Comparison of ENCODE assay signal across 1 cellular context in the genomic region with DNA sequence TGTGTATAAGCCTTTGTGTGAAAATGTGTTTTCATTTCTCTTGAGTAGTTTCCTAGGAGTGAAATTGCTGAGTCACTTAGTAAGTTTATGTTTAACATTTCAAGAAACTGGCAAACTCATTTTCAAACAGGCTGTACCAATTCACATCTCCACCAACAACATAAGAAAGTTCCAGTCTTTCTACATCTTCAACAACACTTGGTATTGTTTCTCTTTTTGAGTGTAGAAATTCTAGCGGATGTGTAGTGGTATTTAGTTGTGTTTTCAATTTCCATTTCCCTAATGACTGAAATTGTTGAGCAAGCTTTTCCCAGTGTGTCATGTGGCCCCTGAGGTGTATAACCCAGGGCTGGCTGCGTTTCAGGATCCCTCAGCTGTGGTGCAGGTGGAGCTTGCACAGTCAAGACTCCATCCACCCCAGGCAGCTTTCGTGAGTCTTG.
TF ChIP-seq lines count a peak whose summit lies in the region.

No MANE protein-coding gene starts in this region.

TF ChIP-seq in K562, 482 proteins besides CTCF, POLR2A, EP300 and RAD21 (continued from another document and continues in another):
- TF ChIP-seq, protein P1, sequence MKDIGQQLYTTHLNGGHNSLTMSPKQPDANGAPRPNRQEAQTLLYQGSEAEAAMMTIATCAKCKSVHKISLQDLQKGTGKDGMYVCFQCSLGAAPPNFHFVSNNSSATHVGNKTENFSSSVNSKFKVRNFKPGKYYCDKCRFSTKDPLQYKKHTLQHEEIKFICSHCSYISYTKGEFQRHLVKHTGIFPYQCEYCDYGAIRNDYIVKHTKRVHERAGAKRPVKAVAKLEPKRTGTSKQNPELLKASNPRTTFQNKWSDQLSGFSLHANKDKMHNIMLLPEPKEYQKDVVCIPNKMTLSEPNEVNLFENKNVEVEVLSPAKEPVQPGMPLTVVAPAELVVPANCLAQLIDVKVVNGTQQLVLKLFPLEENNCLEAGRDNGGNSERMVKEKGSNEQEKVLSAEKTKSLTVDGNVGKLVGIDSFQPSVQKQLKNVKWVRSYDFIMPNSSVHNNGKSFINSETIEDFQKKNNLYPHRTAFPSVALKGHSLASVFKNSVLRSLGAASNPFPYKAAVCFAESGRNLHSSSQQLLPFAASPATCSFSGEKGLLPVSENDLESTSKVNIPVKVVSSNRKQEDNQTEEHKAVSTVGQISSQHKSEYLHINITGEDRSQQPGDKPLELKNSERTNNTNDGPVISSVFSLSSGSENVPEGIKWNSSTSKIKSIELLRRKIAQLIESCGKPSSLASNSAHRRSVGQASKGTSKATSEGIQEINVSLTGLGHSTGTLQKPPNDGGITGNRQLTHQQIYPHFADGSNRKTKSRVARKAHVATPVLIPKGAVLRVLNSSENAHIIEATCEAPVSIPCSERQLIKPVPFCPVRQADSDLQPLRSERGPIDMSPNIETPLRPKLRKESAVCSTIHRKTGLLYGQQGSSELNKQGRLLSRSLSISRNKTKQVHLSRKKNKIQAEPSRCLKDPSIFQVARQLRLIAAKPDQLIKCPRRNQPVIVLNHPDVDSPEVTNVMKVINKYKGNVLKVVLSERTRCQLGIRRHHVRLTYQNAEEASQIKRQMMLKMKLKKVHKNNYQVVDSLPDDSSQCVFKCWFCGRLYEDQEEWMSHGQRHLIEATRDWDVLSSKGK (CRISPR knock-in tag; IDR thresholded peaks at IDR 0.05) = no peak
- TF ChIP-seq ETS2 (tag; IDR thresholded peaks at IDR 0.05; ENCODE audit: borderline replicate concordance, poor library complexity, severe bottlenecking) (no peak), STAG1 (CRISPR knock-in tag; IDR thresholded peaks at IDR 0.05; ENCODE audit: borderline replicate concordance) (no peak), KDM2B (CRISPR knock-in tag; IDR thresholded peaks at IDR 0.05) (no peak), MBD2 (IDR thresholded peaks at IDR 0.05; ENCODE audit: borderline replicate concordance, low read depth) (no peak), GTF2A2 (tag; IDR thresholded peaks at IDR 0.05) (no peak), MEIS2 (IDR thresholded peaks at IDR 0.05; ENCODE audit: partially characterized antibody) (no peak), ZNF197 (CRISPR knock-in tag; IDR thresholded peaks at IDR 0.05; ENCODE audit: low read depth) (no peak), CBX8 (IDR thresholded peaks at IDR 0.05; ENCODE audit: borderline replicate concordance, extremely low read depth, low read depth, low read length, poor library complexity, severe bottlenecking) (no peak), TARDBP (IDR thresholded peaks at IDR 0.05) (no peak), SPI1 (IDR thresholded peaks at IDR 0.05; ENCODE audit: borderline replicate concordance, low read depth, low read length) (no peak), ELF1 (tag; IDR thresholded peaks at IDR 0.05) (no peak), ZNF121 (CRISPR knock-in tag; conservative IDR thresholded peaks at IDR 0.05) (no peak), ZNF785 (CRISPR knock-in tag; IDR thresholded peaks at IDR 0.05) (no peak), RAD51 (IDR thresholded peaks at IDR 0.05; ENCODE audit: borderline replicate concordance, low read depth) (0 out of 2 replicates have a peak, but pooled peaks have one; percentile 12), GABPB1 (CRISPR knock-in tag; IDR thresholded peaks at IDR 0.05) (no peak), CEBPG (CRISPR knock-in tag; IDR thresholded peaks at IDR 0.05) (no peak), CEBPG (tag; conservative IDR thresholded peaks at IDR 0.05 in 1 of 2, IDR thresholded peaks at IDR 0.05 in 1 of 2) (peak; percentile 54 to 78; a peak in 3 of 4 replicates), MEF2D (tag; conservative IDR thresholded peaks at IDR 0.05; ENCODE audit: low read depth) (0 out of 2 replicates have a peak, but pooled peaks have one; percentile 15), RNF2 (IDR thresholded peaks at IDR 0.05) (no peak), NRF1 (conservative IDR thresholded peaks at IDR 0.05 in 1 of 2, IDR thresholded peaks at IDR 0.05 in 1 of 2) (no peak), SMARCA4 (IDR thresholded peaks at IDR 0.05) (peak; percentile 74), SAP30 (IDR thresholded peaks at IDR 0.05; ENCODE audit: borderline replicate concordance, insufficient read depth, low read depth, low read length, poor library complexity, severe bottlenecking) (no peak), ZNF57 (CRISPR knock-in tag; IDR thresholded peaks at IDR 0.05) (no peak), RFX1 (IDR thresholded peaks at IDR 0.05) (no peak), ZNF174 (CRISPR knock-in tag; IDR thresholded peaks at IDR 0.05) (no peak), DPF2 (IDR thresholded peaks at IDR 0.05) (peak; percentile 64), ZNF445 (CRISPR knock-in tag; IDR thresholded peaks at IDR 0.05; ENCODE audit: low read depth) (no peak), ZNF384 (IDR thresholded peaks at IDR 0.05; ENCODE audit: low read depth, low read length) (no peak), PPARD (CRISPR knock-in tag; IDR thresholded peaks at IDR 0.05) (no peak), LEF1 (IDR thresholded peaks at IDR 0.05) (peak; percentile 28; the same call in 1 of the 2 replicates), FIP1L1 (IDR thresholded peaks at IDR 0.05; ENCODE audit: low read depth, low read length, poor library complexity, severe bottlenecking) (no peak), KDM5B (IDR thresholded peaks at IDR 0.05; ENCODE audit: insufficient replicate concordance, low read depth, low read length) (no peak), RB1 (IDR thresholded peaks at IDR 0.05; ENCODE audit: low read depth) (no peak), ZNF311 (CRISPR knock-in tag; IDR thresholded peaks at IDR 0.05) (no peak)
- TF ChIP-seq, protein P2, sequence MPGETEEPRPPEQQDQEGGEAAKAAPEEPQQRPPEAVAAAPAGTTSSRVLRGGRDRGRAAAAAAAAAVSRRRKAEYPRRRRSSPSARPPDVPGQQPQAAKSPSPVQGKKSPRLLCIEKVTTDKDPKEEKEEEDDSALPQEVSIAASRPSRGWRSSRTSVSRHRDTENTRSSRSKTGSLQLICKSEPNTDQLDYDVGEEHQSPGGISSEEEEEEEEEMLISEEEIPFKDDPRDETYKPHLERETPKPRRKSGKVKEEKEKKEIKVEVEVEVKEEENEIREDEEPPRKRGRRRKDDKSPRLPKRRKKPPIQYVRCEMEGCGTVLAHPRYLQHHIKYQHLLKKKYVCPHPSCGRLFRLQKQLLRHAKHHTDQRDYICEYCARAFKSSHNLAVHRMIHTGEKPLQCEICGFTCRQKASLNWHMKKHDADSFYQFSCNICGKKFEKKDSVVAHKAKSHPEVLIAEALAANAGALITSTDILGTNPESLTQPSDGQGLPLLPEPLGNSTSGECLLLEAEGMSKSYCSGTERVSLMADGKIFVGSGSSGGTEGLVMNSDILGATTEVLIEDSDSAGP (CRISPR knock-in tag; IDR thresholded peaks at IDR 0.05) = no peak
- TF ChIP-seq, protein P3, sequence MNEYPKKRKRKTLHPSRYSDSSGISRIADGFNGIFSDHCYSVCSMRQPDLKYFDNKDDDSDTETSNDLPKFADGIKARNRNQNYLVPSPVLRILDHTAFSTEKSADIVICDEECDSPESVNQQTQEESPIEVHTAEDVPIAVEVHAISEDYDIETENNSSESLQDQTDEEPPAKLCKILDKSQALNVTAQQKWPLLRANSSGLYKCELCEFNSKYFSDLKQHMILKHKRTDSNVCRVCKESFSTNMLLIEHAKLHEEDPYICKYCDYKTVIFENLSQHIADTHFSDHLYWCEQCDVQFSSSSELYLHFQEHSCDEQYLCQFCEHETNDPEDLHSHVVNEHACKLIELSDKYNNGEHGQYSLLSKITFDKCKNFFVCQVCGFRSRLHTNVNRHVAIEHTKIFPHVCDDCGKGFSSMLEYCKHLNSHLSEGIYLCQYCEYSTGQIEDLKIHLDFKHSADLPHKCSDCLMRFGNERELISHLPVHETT (CRISPR knock-in tag; conservative IDR thresholded peaks at IDR 0.05 in 1 of 2, IDR thresholded peaks at IDR 0.05 in 1 of 2) = 0 out of 4 replicates have a peak, but pooled peaks of 1 of the 2 experiments have one; percentile 63
- TF ChIP-seq, protein P4, sequence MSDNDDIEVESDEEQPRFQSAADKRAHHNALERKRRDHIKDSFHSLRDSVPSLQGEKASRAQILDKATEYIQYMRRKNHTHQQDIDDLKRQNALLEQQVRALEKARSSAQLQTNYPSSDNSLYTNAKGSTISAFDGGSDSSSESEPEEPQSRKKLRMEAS (CRISPR knock-in tag; IDR thresholded peaks at IDR 0.05) = no peak
- TF ChIP-seq, protein P5, sequence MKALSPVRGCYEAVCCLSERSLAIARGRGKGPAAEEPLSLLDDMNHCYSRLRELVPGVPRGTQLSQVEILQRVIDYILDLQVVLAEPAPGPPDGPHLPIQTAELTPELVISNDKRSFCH (CRISPR knock-in tag; IDR thresholded peaks at IDR 0.05) = no peak
- TF ChIP-seq, protein P5 (tag; IDR thresholded peaks at IDR 0.05) = no peak
- TF ChIP-seq, protein P6, sequence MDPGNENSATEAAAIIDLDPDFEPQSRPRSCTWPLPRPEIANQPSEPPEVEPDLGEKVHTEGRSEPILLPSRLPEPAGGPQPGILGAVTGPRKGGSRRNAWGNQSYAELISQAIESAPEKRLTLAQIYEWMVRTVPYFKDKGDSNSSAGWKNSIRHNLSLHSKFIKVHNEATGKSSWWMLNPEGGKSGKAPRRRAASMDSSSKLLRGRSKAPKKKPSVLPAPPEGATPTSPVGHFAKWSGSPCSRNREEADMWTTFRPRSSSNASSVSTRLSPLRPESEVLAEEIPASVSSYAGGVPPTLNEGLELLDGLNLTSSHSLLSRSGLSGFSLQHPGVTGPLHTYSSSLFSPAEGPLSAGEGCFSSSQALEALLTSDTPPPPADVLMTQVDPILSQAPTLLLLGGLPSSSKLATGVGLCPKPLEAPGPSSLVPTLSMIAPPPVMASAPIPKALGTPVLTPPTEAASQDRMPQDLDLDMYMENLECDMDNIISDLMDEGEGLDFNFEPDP (CRISPR knock-in tag; IDR thresholded peaks at IDR 0.05) = no peak
- TF ChIP-seq, protein P7, sequence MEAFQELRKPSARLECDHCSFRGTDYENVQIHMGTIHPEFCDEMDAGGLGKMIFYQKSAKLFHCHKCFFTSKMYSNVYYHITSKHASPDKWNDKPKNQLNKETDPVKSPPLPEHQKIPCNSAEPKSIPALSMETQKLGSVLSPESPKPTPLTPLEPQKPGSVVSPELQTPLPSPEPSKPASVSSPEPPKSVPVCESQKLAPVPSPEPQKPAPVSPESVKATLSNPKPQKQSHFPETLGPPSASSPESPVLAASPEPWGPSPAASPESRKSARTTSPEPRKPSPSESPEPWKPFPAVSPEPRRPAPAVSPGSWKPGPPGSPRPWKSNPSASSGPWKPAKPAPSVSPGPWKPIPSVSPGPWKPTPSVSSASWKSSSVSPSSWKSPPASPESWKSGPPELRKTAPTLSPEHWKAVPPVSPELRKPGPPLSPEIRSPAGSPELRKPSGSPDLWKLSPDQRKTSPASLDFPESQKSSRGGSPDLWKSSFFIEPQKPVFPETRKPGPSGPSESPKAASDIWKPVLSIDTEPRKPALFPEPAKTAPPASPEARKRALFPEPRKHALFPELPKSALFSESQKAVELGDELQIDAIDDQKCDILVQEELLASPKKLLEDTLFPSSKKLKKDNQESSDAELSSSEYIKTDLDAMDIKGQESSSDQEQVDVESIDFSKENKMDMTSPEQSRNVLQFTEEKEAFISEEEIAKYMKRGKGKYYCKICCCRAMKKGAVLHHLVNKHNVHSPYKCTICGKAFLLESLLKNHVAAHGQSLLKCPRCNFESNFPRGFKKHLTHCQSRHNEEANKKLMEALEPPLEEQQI (IDR thresholded peaks at IDR 0.05) = 0 out of 2 replicates have a peak, but pooled peaks have one; percentile 20
- TF ChIP-seq, protein P8, sequence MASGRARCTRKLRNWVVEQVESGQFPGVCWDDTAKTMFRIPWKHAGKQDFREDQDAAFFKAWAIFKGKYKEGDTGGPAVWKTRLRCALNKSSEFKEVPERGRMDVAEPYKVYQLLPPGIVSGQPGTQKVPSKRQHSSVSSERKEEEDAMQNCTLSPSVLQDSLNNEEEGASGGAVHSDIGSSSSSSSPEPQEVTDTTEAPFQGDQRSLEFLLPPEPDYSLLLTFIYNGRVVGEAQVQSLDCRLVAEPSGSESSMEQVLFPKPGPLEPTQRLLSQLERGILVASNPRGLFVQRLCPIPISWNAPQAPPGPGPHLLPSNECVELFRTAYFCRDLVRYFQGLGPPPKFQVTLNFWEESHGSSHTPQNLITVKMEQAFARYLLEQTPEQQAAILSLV (tag; IDR thresholded peaks at IDR 0.05) = 0 out of 2 replicates have a peak, but pooled peaks have one; percentile 31
- TF ChIP-seq, protein P9, sequence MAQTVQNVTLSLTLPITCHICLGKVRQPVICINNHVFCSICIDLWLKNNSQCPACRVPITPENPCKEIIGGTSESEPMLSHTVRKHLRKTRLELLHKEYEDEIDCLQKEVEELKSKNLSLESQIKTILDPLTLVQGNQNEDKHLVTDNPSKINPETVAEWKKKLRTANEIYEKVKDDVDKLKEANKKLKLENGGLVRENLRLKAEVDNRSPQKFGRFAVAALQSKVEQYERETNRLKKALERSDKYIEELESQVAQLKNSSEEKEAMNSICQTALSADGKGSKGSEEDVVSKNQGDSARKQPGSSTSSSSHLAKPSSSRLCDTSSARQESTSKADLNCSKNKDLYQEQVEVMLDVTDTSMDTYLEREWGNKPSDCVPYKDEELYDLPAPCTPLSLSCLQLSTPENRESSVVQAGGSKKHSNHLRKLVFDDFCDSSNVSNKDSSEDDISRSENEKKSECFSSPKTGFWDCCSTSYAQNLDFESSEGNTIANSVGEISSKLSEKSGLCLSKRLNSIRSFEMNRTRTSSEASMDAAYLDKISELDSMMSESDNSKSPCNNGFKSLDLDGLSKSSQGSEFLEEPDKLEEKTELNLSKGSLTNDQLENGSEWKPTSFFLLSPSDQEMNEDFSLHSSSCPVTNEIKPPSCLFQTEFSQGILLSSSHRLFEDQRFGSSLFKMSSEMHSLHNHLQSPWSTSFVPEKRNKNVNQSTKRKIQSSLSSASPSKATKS (CRISPR knock-in tag; IDR thresholded peaks at IDR 0.05) = no peak
- TF ChIP-seq, protein P10, sequence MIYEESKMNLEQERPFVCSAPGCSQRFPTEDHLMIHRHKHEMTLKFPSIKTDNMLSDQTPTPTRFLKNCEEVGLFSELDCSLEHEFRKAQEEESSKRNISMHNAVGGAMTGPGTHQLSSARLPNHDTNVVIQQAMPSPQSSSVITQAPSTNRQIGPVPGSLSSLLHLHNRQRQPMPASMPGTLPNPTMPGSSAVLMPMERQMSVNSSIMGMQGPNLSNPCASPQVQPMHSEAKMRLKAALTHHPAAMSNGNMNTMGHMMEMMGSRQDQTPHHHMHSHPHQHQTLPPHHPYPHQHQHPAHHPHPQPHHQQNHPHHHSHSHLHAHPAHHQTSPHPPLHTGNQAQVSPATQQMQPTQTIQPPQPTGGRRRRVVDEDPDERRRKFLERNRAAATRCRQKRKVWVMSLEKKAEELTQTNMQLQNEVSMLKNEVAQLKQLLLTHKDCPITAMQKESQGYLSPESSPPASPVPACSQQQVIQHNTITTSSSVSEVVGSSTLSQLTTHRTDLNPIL (CRISPR knock-in tag; IDR thresholded peaks at IDR 0.05) = no peak
